In genomic region chr3:85330071-85330470, GRCh38 we compare ENCODE assay signal across 17 cellular contexts.
"Had no signal": no experiment of that assay in that cellular context is flagged by ENCODE, and none has a peak within 500 bp of the region (broad histone marks: within the 10 kb centered on the region; RNA-seq: fewer than 3 reads in every experiment).

No MANE protein-coding gene starts in this region.

- H3K27ac ChIP-seq: colonic mucosa, esophagus muscularis mucosa, foreskin keratinocyte, heart right ventricle, left lung, lower lobe of right lung had no signal

- H3K36me3 ChIP-seq: colonic mucosa, esophagus muscularis mucosa, heart right ventricle, left lung, lower lobe of right lung had no signal

- DNase-seq: colonic mucosa; cortex of kidney; effector CD8-positive, alpha-beta T cell; effector memory CD8-positive, alpha-beta T cell; endodermal cell; foreskin keratinocyte; glutamatergic neuron; head of caudate nucleus; heart right ventricle; hippocampal formation; left cardiac atrium; left lung; left ventricle myocardium superior; lower lobe of right lung; mesenchymal stem cell; mucosa of descending colon had no signal

- H3K9me3 ChIP-seq: colonic mucosa, esophagus muscularis mucosa, heart right ventricle, left lung, lower lobe of right lung, mucosa of descending colon had no signal

- H3K4me3 ChIP-seq: colonic mucosa, esophagus muscularis mucosa, heart right ventricle, left lung, lower lobe of right lung, mucosa of descending colon had no signal

- ATAC-seq: effector memory CD8-positive, alpha-beta T cell; foreskin keratinocyte; heart right ventricle; left cardiac atrium; left lung; left ventricle myocardium superior; lower lobe of right lung; mucosa of descending colon had no signal

- H3K4me1 ChIP-seq: colonic mucosa, esophagus muscularis mucosa, foreskin keratinocyte, heart right ventricle, left lung, lower lobe of right lung had no signal

- H3K27me3 ChIP-seq: colonic mucosa, esophagus muscularis mucosa, foreskin keratinocyte, heart right ventricle, left lung had no signal
